18 cellular contexts compared by ENCODE assay signal in the genomic region with DNA sequence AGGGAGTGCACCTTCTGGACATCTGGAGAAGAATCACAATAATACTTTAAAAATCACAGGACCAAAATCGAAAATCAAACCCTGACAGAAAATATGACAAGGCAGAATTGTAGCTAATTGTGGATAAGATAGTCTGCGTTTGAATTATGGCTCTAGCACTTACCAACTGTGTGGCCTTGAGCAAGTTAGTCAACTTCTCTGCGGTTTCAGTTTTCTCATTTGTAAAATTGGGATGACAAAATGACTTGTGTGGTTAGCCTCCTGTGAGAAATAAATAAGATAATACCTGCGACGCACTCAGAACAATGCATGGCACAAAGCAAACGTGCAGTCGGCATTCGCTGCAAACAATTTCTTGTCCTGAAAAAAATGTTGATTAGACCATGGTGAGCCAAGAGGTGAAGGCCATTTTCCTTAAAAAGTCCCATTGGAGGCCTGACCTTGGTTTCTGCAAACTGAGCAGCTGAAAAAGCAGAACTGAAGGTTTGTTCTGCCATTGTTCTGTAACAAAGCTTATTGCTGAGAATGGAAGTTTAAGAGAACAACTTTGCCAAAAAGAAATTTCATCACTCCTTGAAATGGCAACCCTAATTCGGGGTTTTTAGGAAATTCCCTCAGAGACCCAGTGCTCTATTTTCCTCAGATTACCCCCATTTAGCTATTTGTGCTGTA.
"Had no signal": no experiment of that assay in that cellular context is flagged by ENCODE, and none has a peak within 500 bp of the region (broad histone marks: within the 10 kb centered on the region; RNA-seq: fewer than 3 reads in every experiment).

No MANE protein-coding gene starts in this region.

- H3K27ac Mint-ChIP-seq: activated CD4-positive, alpha-beta T cell treated with anti-CD3 and anti-CD28 coated beads, Interleukin-2, amount 10 ng/mL, durations not matched to agents 24 days and 14 days; activated naive CD4-positive, alpha-beta T cell treated with anti-CD3 and anti-CD28 coated beads, Interleukin-2, amount 10 ng/mL, durations not matched to agents 7 days and 5 days; WTC11 had no signal

- ATAC-seq: gastroesophageal sphincter; heart right ventricle; naive thymus-derived CD4-positive, alpha-beta T cell; WTC11 had no signal

- H3K4me1 Mint-ChIP-seq: activated CD4-positive, alpha-beta T cell treated with anti-CD3 and anti-CD28 coated beads, Interleukin-2, amount 10 ng/mL, durations not matched to agents 24 days and 14 days; activated naive CD4-positive, alpha-beta T cell treated with anti-CD3 and anti-CD28 coated beads, Interleukin-2, amount 10 ng/mL, durations not matched to agents 7 days and 5 days; WTC11 had no signal

- H3K27me3 ChIP-seq: uterus had no signal

- H3K4me3 ChIP-seq: dorsolateral prefrontal cortex, gastroesophageal sphincter, heart right ventricle, tibial artery, uterus had no signal

- DNase-seq: activated CD4-positive, alpha-beta T cell treated with anti-CD3 and anti-CD28 coated beads, Interleukin-2, amount 10 ng/mL, durations not matched to agents 24 days and 14 days; activated naive CD4-positive, alpha-beta T cell treated with anti-CD3 and anti-CD28 coated beads, Interleukin-2, amount 10 ng/mL, durations not matched to agents 7 days and 5 days; activated T-cell treated with anti-CD3 and anti-CD28 coated beads for 4 hours; erythroblast; heart right ventricle; mammary epithelial cell; naive thymus-derived CD4-positive, alpha-beta T cell; stimulated activated CD4-positive, alpha-beta T cell treated with anti-CD3 and anti-CD28 coated beads, Interleukin-12 subunit alpha, Interleukin-12 subunit beta, amount 100 ng/mL, for 4 hours; stimulated activated CD4-positive, alpha-beta T cell treated with anti-CD3 and anti-CD28 coated beads, Interleukin-2, amount 100 ng/mL, for 24 hours; stimulated activated naive CD4-positive, alpha-beta T cell; tibial artery had no signal

- FAIRE-seq: astrocyte, bronchial epithelial cell, TTC549 had no signal

- H3K27ac ChIP-seq: dorsolateral prefrontal cortex, tibial artery, uterus had no signal

- H3K4me3 Mint-ChIP-seq: activated CD4-positive, alpha-beta T cell treated with anti-CD3 and anti-CD28 coated beads, Interleukin-2, amount 10 ng/mL, durations not matched to agents 24 days and 14 days; activated naive CD4-positive, alpha-beta T cell treated with anti-CD3 and anti-CD28 coated beads, Interleukin-2, amount 10 ng/mL, durations not matched to agents 7 days and 5 days; naive thymus-derived CD4-positive, alpha-beta T cell; WTC11 had no signal

- H3K36me3 Mint-ChIP-seq: activated naive CD4-positive, alpha-beta T cell treated with anti-CD3 and anti-CD28 coated beads, Interleukin-2, amount 10 ng/mL, durations not matched to agents 7 days and 5 days; naive thymus-derived CD4-positive, alpha-beta T cell; WTC11 had no signal

- H3K9me3 Mint-ChIP-seq: activated CD4-positive, alpha-beta T cell treated with anti-CD3 and anti-CD28 coated beads, Interleukin-2, amount 10 ng/mL, durations not matched to agents 24 days and 14 days; activated naive CD4-positive, alpha-beta T cell treated with anti-CD3 and anti-CD28 coated beads, Interleukin-2, amount 10 ng/mL, durations not matched to agents 7 days and 5 days; naive thymus-derived CD4-positive, alpha-beta T cell; WTC11 had no signal
